In genomic region chr15:73134196-73134595, GRCh38 we compare ENCODE assay signal across 9 cellular contexts.
"Had no signal": no experiment of that assay in that cellular context is flagged by ENCODE, and none has a peak within 500 bp of the region (broad histone marks: within the 10 kb centered on the region; RNA-seq: fewer than 3 reads in every experiment).

No MANE protein-coding gene starts in this region.

- H2AFZ ChIP-seq: GM23248, GM23338 had no signal

- H3K36me3 ChIP-seq: HAP-1 had no signal

- H3K4me3 ChIP-seq: GM23248, GM23338, HAP-1 had no signal

- H3K4me2 ChIP-seq: GM23338 had no signal

- H3K9me3 ChIP-seq: HAP-1 had no signal

- H3K27ac ChIP-seq: GM23248 had no signal

- DNase-seq: GM23248, GOT3, H7, H9, HCEC 1CT, HFFc6 had no signal

- ATAC-seq: GM23338, HCT116 had no signal

- H3K9ac ChIP-seq: GM23248 had no signal
